ENCODE assay signal across 8 cellular contexts in genomic region chr13:100721885-100722512, GRCh38. TPM values are rescaled to one million over a fixed set of nuclear protein-coding genes. Genes with fewer than 3 reads are reported as not detected.
A peak's percentile ranks its signal among the peaks of the same experiment; 100 is the strongest.
DNase-seq lines count a peak whose midpoint lies in the region; ATAC-seq and TF ChIP-seq lines count a peak whose summit lies in the region.

No MANE protein-coding gene starts in this region.

- no peaks in the 10 kb centered on the region for H3K9me3 Mint-ChIP-seq in activated CD4-positive, alpha-beta T cell treated with anti-CD3 and anti-CD28 coated beads, Interleukin-2, amount 10 ng/mL, durations not matched to agents 24 days and 14 days
- peaks cover 0 to 1% of the 10 kb centered on the region in 2 donors for H3K9me3 Mint-ChIP-seq in effector memory CD8-positive, alpha-beta T cell
- H3K9me3 Mint-ChIP-seq in naive B cell, result peaks cover 1 to 22% (median 4%) of the 10 kb centered on the region in 7 donors

- H3K4me3 ChIP-seq in thyroid gland (replicated peaks in 1 of 3), result no peak overlapping the region

- ATAC-seq in Right ventricle myocardium superior (ENCODE audit: poor library complexity), result peak; percentile 60
- ATAC-seq in Right ventricle myocardium inferior, result no peak
- ATAC-seq in HG02759 (IDR thresholded peaks at IDR 0.05; ENCODE audit: unreplicated experiment), result peak; percentile 83
- peak; percentile 64 for ATAC-seq in effector memory CD8-positive, alpha-beta T cell (replicated peaks)
- peak; percentile 34 to 49 for ATAC-seq in naive B cell (ENCODE audit: low read depth in 2 of 2)

- H3K4me1 ChIP-seq in thyroid gland, result no peaks in the 10 kb centered on the region

- no peak for TF ChIP-seq POLR2A in thyroid gland (IDR thresholded peaks at IDR 0.05)

- H3K9me3 ChIP-seq in thyroid gland, result no peaks in the 10 kb centered on the region

- 18 to 24% methylated on average over 6 of the region's 6 CpGs for WGBS in thyroid gland, 2 donors

- H3K27ac ChIP-seq in thyroid gland, result no peak overlapping the region

- H3K36me3 Mint-ChIP-seq in activated CD4-positive, alpha-beta T cell treated with anti-CD3 and anti-CD28 coated beads, Interleukin-2, amount 10 ng/mL, durations not matched to agents 24 days and 14 days (ENCODE audit: low read depth), result no peaks in the 10 kb centered on the region
- no peaks in the 10 kb centered on the region for H3K36me3 Mint-ChIP-seq in effector memory CD8-positive, alpha-beta T cell (ENCODE audit: insufficient read depth)
- peaks cover 0 to 2% of the 10 kb centered on the region in 2 donors for H3K36me3 Mint-ChIP-seq in naive B cell

- H3K27me3 Mint-ChIP-seq in activated CD4-positive, alpha-beta T cell treated with anti-CD3 and anti-CD28 coated beads, Interleukin-2, amount 10 ng/mL, durations not matched to agents 24 days and 14 days, result peaks cover 5% of the 10 kb centered on the region
- peaks cover 37 to 61% of the 10 kb centered on the region in 2 donors for H3K27me3 Mint-ChIP-seq in effector memory CD8-positive, alpha-beta T cell
- H3K27me3 Mint-ChIP-seq in naive B cell, result peaks cover 5 to 36% (median 32%) of the 10 kb centered on the region in 3 donors

- H3K27ac Mint-ChIP-seq in activated CD4-positive, alpha-beta T cell treated with anti-CD3 and anti-CD28 coated beads, Interleukin-2, amount 10 ng/mL, durations not matched to agents 24 days and 14 days, result no peak overlapping the region
- no peak overlapping the region for H3K27ac Mint-ChIP-seq in effector memory CD8-positive, alpha-beta T cell
- H3K27ac Mint-ChIP-seq in naive B cell, result no peak overlapping the region

- no peak overlapping the region for H3K4me3 Mint-ChIP-seq in activated CD4-positive, alpha-beta T cell treated with anti-CD3 and anti-CD28 coated beads, Interleukin-2, amount 10 ng/mL, durations not matched to agents 24 days and 14 days
- H3K4me3 Mint-ChIP-seq in effector memory CD8-positive, alpha-beta T cell, result no peak overlapping the region
- no peak overlapping the region for H3K4me3 Mint-ChIP-seq in naive B cell

- no peaks in the 10 kb centered on the region for H3K4me1 Mint-ChIP-seq in activated CD4-positive, alpha-beta T cell treated with anti-CD3 and anti-CD28 coated beads, Interleukin-2, amount 10 ng/mL, durations not matched to agents 24 days and 14 days
- H3K4me1 Mint-ChIP-seq in effector memory CD8-positive, alpha-beta T cell (ENCODE audit: low read depth in 2 of 2), result peaks cover 0 to 5% of the 10 kb centered on the region in 2 donors
- H3K4me1 Mint-ChIP-seq in naive B cell, result peaks cover 0 to 4% (median 0%) of the 10 kb centered on the region in 3 donors

- TF ChIP-seq CTCF in thyroid gland (IDR thresholded peaks at IDR 0.05), result peak; percentile 31 to 62 (median 52)

- intact Hi-C loops in Right ventricle myocardium superior (cut with DNase I), result no loop called here
- intact Hi-C loops in Right ventricle myocardium inferior (cut with DNase I), result no loop called here
- intact Hi-C loops in activated CD4-positive, alpha-beta T cell treated with anti-CD3 and anti-CD28 coated beads, Interleukin-2, amount 10 ng/mL, durations not matched to agents 24 days and 14 days (cut with micrococcal nuclease), result no loop called here
- intact Hi-C loops in thyroid gland (cut with DNase I), result loop anchor here (10.0 kb wide), 1 partner anchor 383 kb away; no protein-coding TSS in a partner anchor

- no peaks in the 10 kb centered on the region for H3K36me3 ChIP-seq in thyroid gland

- no peaks in the 10 kb centered on the region for H3K27me3 ChIP-seq in thyroid gland

- no peak for DNase-seq in Right ventricle myocardium superior
- DNase-seq in Right ventricle myocardium inferior (ENCODE audit: missing footprints), result no peak
- DNase-seq in NCI-H2107 treated with DMSO at 0.1 percent for 48 hours (lab: John Stamatoyannopoulos, UW; ENCODE audit: unreplicated experiment), result peak; percentile 55
- DNase-seq in activated CD4-positive, alpha-beta T cell treated with anti-CD3 and anti-CD28 coated beads, Interleukin-2, amount 10 ng/mL, durations not matched to agents 24 days and 14 days, result peak; percentile 83
- peak; percentile 33 to 44 (median 36) for DNase-seq in effector memory CD8-positive, alpha-beta T cell
- peak; percentile 15 for DNase-seq in naive B cell
- peak; percentile 40 to 52 for DNase-seq in thyroid gland

RNA-seq across cellular contexts. Expression of gene TMTC4, which starts 47.4 kb away (rescaled TPM):
- total RNA-seq in Right ventricle myocardium superior (7.5 TPM), Right ventricle myocardium inferior (9.9 TPM), thyroid gland (10 to 100 TPM; 15.1 to 21.3 (median 18.4) TPM)
- 22.5 and 25.3 TPM in 2 replicates for total RNA-seq in activated CD4-positive, alpha-beta T cell treated with anti-CD3 and anti-CD28 coated beads, Interleukin-2, amount 10 ng/mL, durations not matched to agents 24 days and 14 days
- polyA plus RNA-seq in naive B cell (ENCODE audit: low read depth in 6 of 6), result 1 to 10 TPM; 1.5 to 8.5 (median 4.7) TPM

Comparison
In these comparisons a context has a peak if more than half of its experiments do, and no peak if none do; other contexts are left out.
1. DNase-seq: peak in NCI-H2107 treated with DMSO at 0.1 percent for 48 hours (single experiment), activated CD4-positive, alpha-beta T cell treated with anti-CD3 and anti-CD28 coated beads, Interleukin-2, amount 10 ng/mL, durations not matched to agents 24 days and 14 days (single experiment), effector memory CD8-positive, alpha-beta T cell (3 of 3), naive B cell (single experiment) and thyroid gland (2 of 2); none in Right ventricle myocardium superior (single experiment) and Right ventricle myocardium inferior (single experiment).